In the genomic region with DNA sequence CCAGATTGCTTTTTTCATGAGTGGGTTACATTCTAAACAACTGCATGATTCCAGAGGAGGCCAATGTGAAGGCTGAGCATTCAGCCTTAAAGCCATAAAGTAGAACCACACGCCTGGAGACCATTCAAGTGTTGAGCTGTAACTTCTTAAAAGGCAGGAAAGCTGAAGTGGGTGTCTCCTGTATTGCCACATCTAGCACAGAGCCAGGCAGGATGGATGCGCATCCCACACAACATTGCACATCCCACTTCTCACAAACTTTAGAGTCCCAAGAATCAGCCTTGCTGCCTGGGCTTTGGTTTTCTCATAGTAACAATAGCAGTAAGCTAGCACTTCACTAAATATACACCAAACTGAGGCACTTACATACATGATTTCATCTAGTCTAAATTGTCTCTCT, we compare ENCODE assay signal across 26 cellular contexts.
"Had no signal": no experiment of that assay in that cellular context is flagged by ENCODE, and none has a peak within 500 bp of the region (broad histone marks: within the 10 kb centered on the region; RNA-seq: fewer than 3 reads in every experiment).

No MANE protein-coding gene starts in this region.

- H3K36me3 ChIP-seq: brain microvascular endothelial cell, esophagus squamous epithelium, stomach, suprapubic skin, tibial nerve had no signal

- H3K27me3 ChIP-seq: brain microvascular endothelial cell, tibial nerve had no signal

- H3K9ac ChIP-seq: parathyroid adenoma had no signal

- ATAC-seq: activated CD8-positive, alpha-beta T cell treated with anti-CD3 and anti-CD28 coated beads for 36 hours; activated T-cell treated with anti-CD3 and anti-CD28 coated beads, Interleukin-2, amount 50 U/mL, for 4 hours; activated T-helper 17 cell treated with anti-CD3 and anti-CD28 coated beads, Interleukin-2, amount 50 U/mL, for 72 hours; naive thymus-derived CD8-positive, alpha-beta T cell; right cardiac atrium; stimulated activated naive B cell treated with anti-CD40 and anti-IgM and Interleukin-4, amounts not matched to agents 10 μg/mL and 1 μg/mL and 100 μg/mL, for 72 hours; T-helper 17 cell had no signal

- DNase-seq: activated CD4-positive, alpha-beta T cell treated with anti-CD3 and anti-CD28 coated beads for 1 hour; activated CD4-positive, alpha-beta T cell treated with anti-CD3 and anti-CD28 coated beads, Interleukin-2, amount 10 ng/mL, durations not matched to agents 7 days and 5 days; activated CD8-positive, alpha-beta T cell treated with anti-CD3 and anti-CD28 coated beads for 36 hours; activated gamma-delta T cell treated with Interleukin-2 at 50 U/mL for 16 hours; activated naive CD4-positive, alpha-beta T cell treated with anti-CD3 and anti-CD28 coated beads, Interleukin-2, amount 50 U/mL, for 16 hours; activated T-cell treated with anti-CD3 and anti-CD28 coated beads, Interleukin-2, amount 50 U/mL, for 4 hours; amniotic stem cell; brain microvascular endothelial cell; endodermal cell; esophagus squamous epithelium; foreskin melanocyte; midbrain; naive thymus-derived CD8-positive, alpha-beta T cell; nucleus accumbens; right cardiac atrium; stimulated activated CD4-positive, alpha-beta T cell treated with anti-CD3 and anti-CD28 coated beads, Interleukin-15, amount 100 ng/mL, for 24 hours; stimulated activated CD4-positive, alpha-beta T cell treated with anti-CD3 and anti-CD28 coated beads, Interleukin-2, amount 100 ng/mL, for 24 hours; stimulated activated naive B cell treated with anti-CD40 and anti-IgM and Interleukin-4, amounts not matched to agents 10 μg/mL and 1 μg/mL and 100 μg/mL, for 72 hours; stomach; SW 1271; T-helper 17 cell; T1000 had no signal

- H3K9me3 ChIP-seq: esophagus squamous epithelium, stomach, suprapubic skin, tibial nerve had no signal

- H3K79me2 ChIP-seq: parathyroid adenoma had no signal

- H3K4me1 ChIP-seq: parathyroid adenoma, stomach, suprapubic skin, tibial nerve had no signal

- H2AFZ ChIP-seq: parathyroid adenoma had no signal

- H3K4me3 ChIP-seq: esophagus squamous epithelium, stomach, suprapubic skin, tibial nerve had no signal

- H3K27ac ChIP-seq: brain microvascular endothelial cell, esophagus squamous epithelium, parathyroid adenoma, stomach, suprapubic skin, tibial nerve had no signal
